ENCODE assay signal across 7 cellular contexts in genomic region chrX:41116948-41117347, GRCh38. TPM values are rescaled to one million over a fixed set of nuclear protein-coding genes. Genes with fewer than 3 reads are reported as not detected.
DNase-seq lines count a peak whose midpoint lies in the region; ATAC-seq and TF ChIP-seq lines count a peak whose summit lies in the region.

No MANE protein-coding gene starts in this region.

- no TSS peak for BruUV-seq in PC-3 (replicated peaks; lab: Mats Ljungman, UMichigan)

- no peaks in the 10 kb centered on the region for H3K9me2 ChIP-seq in PC-3 (replicated peaks; ENCODE audit: low read length)

- H3K4me3 ChIP-seq in PC-3 (ENCODE audit: low read length) (no peak overlapping the region), H7 (ENCODE audit: insufficient read depth, low read depth, low read length) (no peak overlapping the region)

- H3K36me3 ChIP-seq in PC-3 (ENCODE audit: low read depth, low read length) (no peaks in the 10 kb centered on the region), H7 (replicated peaks; ENCODE audit: control insufficient read depth, insufficient read depth, low read length) (no peaks in the 10 kb centered on the region)

- TF ChIP-seq CTCF in PC-3 (conservative IDR thresholded peaks at IDR 0.05; ENCODE audit: low read depth, low read length), result no peak
- no peak for TF ChIP-seq CTCF in natural killer cell (IDR thresholded peaks at IDR 0.05)

- no peak overlapping the region for H3K27ac ChIP-seq in PC-3 (ENCODE audit: low read length)

- ATAC-seq in GM19023 (IDR thresholded peaks at IDR 0.05; ENCODE audit: unreplicated experiment), result peak; percentile 69
- ATAC-seq in HG02610 (IDR thresholded peaks at IDR 0.05; ENCODE audit: unreplicated experiment), result peak; percentile 80
- ATAC-seq in PC-3, result 0 out of 2 replicates have a peak, but pooled peaks have one; percentile 33
- ATAC-seq in natural killer cell, result peak; percentile 64 to 79 (median 78)

- H4K20me1 ChIP-seq in PC-3 (ENCODE audit: low read length), result peaks cover 49% of the 10 kb centered on the region

- H3K79me2 ChIP-seq in PC-3 (ENCODE audit: low read length), result peaks cover 100% of the 10 kb centered on the region

- no peaks in the 10 kb centered on the region for H3K9me3 ChIP-seq in PC-3 (ENCODE audit: low read length)

- H3K4me1 ChIP-seq in PC-3 (ENCODE audit: insufficient read depth, low read length), result peaks cover 24% of the 10 kb centered on the region

- peaks cover 54 to 59% of the 10 kb centered on the region in 2 donors for H3K4me1 Mint-ChIP-seq in natural killer cell

- no peaks in the 10 kb centered on the region for H3K9me3 Mint-ChIP-seq in natural killer cell

- no peaks in the 10 kb centered on the region for H3K36me3 Mint-ChIP-seq in natural killer cell

- CTCF ChIA-PET in PC-3 (lab: Charles Lee), result no interaction called here

- intact Hi-C loops in PC-3 (cut with micrococcal nuclease), result loop anchor here (10.0 kb wide), 1 partner anchor 192 kb away; no protein-coding TSS in a partner anchor
- intact Hi-C loops in natural killer cell (cut with micrococcal nuclease), result loop anchor here (5.0 to 10.0 kb wide), 2 partner anchors 35 to 462 kb away; no protein-coding TSS in a partner anchor

- H3K9ac ChIP-seq in PC-3 (ENCODE audit: low read length), result no peak overlapping the region

- peak overlapping the region; percentile 52 to 83 for H3K27ac Mint-ChIP-seq in natural killer cell

- H3K27me3 ChIP-seq in PC-3 (ENCODE audit: low read length), result no peaks in the 10 kb centered on the region
- H3K27me3 ChIP-seq in H7 (ENCODE audit: control insufficient read depth, insufficient read depth, low read length), result no peaks in the 10 kb centered on the region

- H2AFZ ChIP-seq in PC-3 (ENCODE audit: low read length), result no peak overlapping the region

- peak overlapping the region; percentile 61 for H3K4me2 ChIP-seq in PC-3 (ENCODE audit: low read length)

- no peaks in the 10 kb centered on the region for H3F3A ChIP-seq in PC-3 (ENCODE audit: low read length, unreplicated experiment)

- peak overlapping the region; percentile 40 for H3K4me3 Mint-ChIP-seq in natural killer cell

- POLR2A ChIA-PET in PC-3 (lab: Charles Lee; ENCODE audit: unreplicated experiment), result no interaction called here

- DNase-seq in PC-3 (peak; percentile 4), natural killer cell (no peak), NCI-H146 treated with DMSO at 0.1 percent for 48 hours (lab: John Stamatoyannopoulos, UW; ENCODE audit: unreplicated experiment) (no peak), cerebellar nuclear complex (lab: John Stamatoyannopoulos, UW) (no peak), H7 (no peak)

- H3K27me3 Mint-ChIP-seq in natural killer cell (ENCODE audit: low read depth in 2 of 2), result no peaks in the 10 kb centered on the region

RNA-seq across cellular contexts. Expression of gene USP9X, which starts 31.7 kb away (rescaled TPM):
- total RNA-seq in PC-3 (2014; rRNA removed) (63.5 and 81.4 TPM in 2 replicates), natural killer cell (10 to 100 TPM; 76.3 to 87.4 (median 81.9) TPM)
- 123 and 208 TPM in 2 replicates for total RNA-seq in H7 (2014; rRNA removed; shearing (Covaris generic))
